Comparison of ENCODE assay signal across 13 cellular contexts in the genomic region with DNA sequence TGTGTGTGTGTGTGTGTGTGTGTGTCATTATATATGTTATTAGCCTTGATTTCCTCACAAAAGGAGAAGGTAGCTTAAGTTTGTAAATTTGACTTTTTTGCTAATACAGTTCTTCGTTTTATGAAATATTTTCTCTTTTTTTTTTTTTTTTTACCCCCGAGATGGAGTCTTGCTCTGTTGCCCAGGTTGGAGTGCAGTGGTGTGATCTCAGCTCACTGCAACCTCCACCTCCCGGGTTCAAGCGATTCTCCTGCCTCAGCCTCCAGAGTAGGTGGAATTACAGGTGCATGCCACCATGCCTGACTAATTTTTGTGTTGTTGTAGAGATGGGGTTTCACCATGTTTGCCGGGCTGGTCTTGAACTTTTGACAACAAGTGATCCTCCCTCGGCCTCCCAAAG. TPM values are rescaled to one million over a fixed set of nuclear protein-coding genes. Genes with fewer than 3 reads are reported as not detected.
DNase-seq lines count a peak whose midpoint lies in the region; ATAC-seq, FAIRE-seq and TF ChIP-seq lines count a peak whose summit lies in the region.
"Not testable (repeated sequence)": the region's sequence is repeated elsewhere in the genome, so short reads cannot be mapped to it uniquely, and the experiment has no call there.
"Had no signal": no experiment of that assay in that cellular context is flagged by ENCODE, and none has a peak within 500 bp of the region (broad histone marks: within the 10 kb centered on the region; RNA-seq: fewer than 3 reads in every experiment).

No MANE protein-coding gene starts in this region.

- H3K9me3 Mint-ChIP-seq in CD4-positive, alpha-beta T cell; endodermal cell; natural killer cell; stimulated activated naive CD8-positive, alpha-beta T cell treated with anti-CD3 and anti-CD28 coated beads, Interleukin-15, amount 100 ng/mL, for 72 hours: not testable (repeated sequence)

- H3K27me3 Mint-ChIP-seq in CD4-positive, alpha-beta T cell; endodermal cell (ENCODE audit: insufficient read depth); natural killer cell (ENCODE audit: low read depth in 2 of 2); stimulated activated naive CD8-positive, alpha-beta T cell treated with anti-CD3 and anti-CD28 coated beads, Interleukin-15, amount 100 ng/mL, for 72 hours: not testable (repeated sequence)

- H3K36me3 Mint-ChIP-seq in CD4-positive, alpha-beta T cell (ENCODE audit: low read depth): peaks cover 47% of the 10 kb centered on the region
- H3K36me3 Mint-ChIP-seq in endodermal cell (ENCODE audit: low read depth); natural killer cell: not testable (repeated sequence)

- WGBS in GM12878 (ENCODE audit: insufficient coverage, insufficient replicate concordance, low lambda C conversion rate, missing lambda C conversion rate): 65% methylated on average over 3 of the region's 6 CpGs
- 96 to 100% methylated on average over 5 to 6 of the region's 6 CpGs for WGBS in endodermal cell (ENCODE audit: insufficient coverage in 1 of 2, insufficient read length in 1 of 2), 2 experiments

- RAD21 ChIA-PET in GM12878 (lab: Charles Lee; ENCODE audit: unreplicated experiment): not testable (repeated sequence)

- not testable (repeated sequence) for H3K27me3 ChIP-seq in CD4-positive, alpha-beta T cell (ENCODE audit: control insufficient read depth, insufficient read depth, low read length); Loucy (ENCODE audit: insufficient read depth, low read length, poor library complexity, severe bottlenecking); SU-DHL-6 (ENCODE audit: low read length); GM12878 (replicated peaks in 1 of 2; ENCODE audit: control insufficient read depth in 2 of 2, insufficient read depth in 2 of 2, low read length in 1 of 2); endodermal cell (ENCODE audit: control insufficient read depth, insufficient read depth, low read length, poor library complexity, severe bottlenecking)

- POLR2A ChIA-PET in CD4-positive, alpha-beta T cell (lab: Charles Lee): not testable (repeated sequence)
- POLR2A ChIA-PET in GM12878 (lab: Charles Lee): interaction anchor here (0.6 to 0.7 kb wide), 2 partner anchors 152 to 294 kb away, joined by 3 to 6 read pairs; no protein-coding TSS in a partner anchor

- H3K4me3 ChIP-seq in Loucy (ENCODE audit: low read length, poor library complexity, severe bottlenecking): peak overlapping the region; percentile 75
- H3K4me3 ChIP-seq in SU-DHL-6 (ENCODE audit: insufficient read depth, low read length, poor library complexity, severe bottlenecking); endodermal cell (ENCODE audit: low read length): not testable (repeated sequence)
- H3K4me3 ChIP-seq in GM12878: peak overlapping the region; percentile 30; the same call in 1 of the 2 replicates

- H2AFZ ChIP-seq in Loucy (ENCODE audit: low read length); SU-DHL-6 (ENCODE audit: low read depth, low read length, severe bottlenecking); GM12878 (ENCODE audit: control insufficient read depth, low read depth, low read length): not testable (repeated sequence)

- not testable (repeated sequence) for TF ChIP-seq EP300 in GM12878 (IDR thresholded peaks at IDR 0.05; ENCODE audit: borderline replicate concordance in 1 of 2, control insufficient read depth in 1 of 2, low read depth in 2 of 2, low read length in 2 of 2)

- TF ChIP-seq CTCF in CD4-positive, alpha-beta T cell (IDR thresholded peaks at IDR 0.05); Loucy (conservative IDR thresholded peaks at IDR 0.05; ENCODE audit: low read length); SU-DHL-6 (IDR thresholded peaks at IDR 0.05; ENCODE audit: insufficient read depth, low read length, poor library complexity, severe bottlenecking); GM12878 (IDR thresholded peaks at IDR 0.05 in 2 of 3, conservative IDR thresholded peaks at IDR 0.05 in 1 of 3; ENCODE audit: control insufficient read depth in 2 of 3, extremely low read depth in 1 of 3, insufficient read depth in 1 of 3, low read depth in 3 of 3, low read length in 3 of 3); endodermal cell (conservative IDR thresholded peaks at IDR 0.05); natural killer cell (IDR thresholded peaks at IDR 0.05): not testable (repeated sequence)

- not testable (repeated sequence) for TF ChIP-seq RAD21 in GM12878 (IDR thresholded peaks at IDR 0.05; ENCODE audit: insufficient read depth, low read depth, low read length)

- H3K36me3 ChIP-seq in Loucy (ENCODE audit: insufficient read depth, low read length); SU-DHL-6 (ENCODE audit: low read length); GM12878 (ENCODE audit: control insufficient read depth in 2 of 2, insufficient read depth in 2 of 2, low read length in 1 of 2): not testable (repeated sequence)
- peaks cover 22% of the 10 kb centered on the region for H3K36me3 ChIP-seq in endodermal cell (ENCODE audit: control insufficient read depth, insufficient read depth, low read length)

- not testable (repeated sequence) for H3K9me3 ChIP-seq in CD4-positive, alpha-beta T cell (ENCODE audit: control insufficient read depth, low read length); Loucy (ENCODE audit: insufficient read depth, low read depth, low read length); SU-DHL-6 (ENCODE audit: insufficient read depth, low read length); GM12878 (replicated peaks; ENCODE audit: control insufficient read depth, insufficient read depth, low read length); endodermal cell (ENCODE audit: control insufficient read depth, low read length)

- peaks cover 60% of the 10 kb centered on the region for H3K4me1 ChIP-seq in Loucy (ENCODE audit: insufficient read depth, low read length, poor library complexity, severe bottlenecking)
- not testable (repeated sequence) for H3K4me1 ChIP-seq in GM12878 (ENCODE audit: control insufficient read depth, insufficient read depth, low read length); endodermal cell (ENCODE audit: control insufficient read depth, insufficient read depth, low read length)

- in situ Hi-C loops in GM12878 (cut with MboI): not testable (repeated sequence)

- SMC1A ChIA-PET in GM12878 (lab: Charles Lee; ENCODE audit: uncharacterized antibody, unreplicated experiment): interaction anchor here (0.7 kb wide), 2 partner anchors 10 to 33 kb away, joined by 3 to 4 read pairs; no protein-coding TSS in a partner anchor

- TF ChIP-seq POLR2A in GM12878 (IDR thresholded peaks at IDR 0.05; ENCODE audit: low read depth, low read length): not testable (repeated sequence)

- CTCF ChIA-PET in CD4-positive, alpha-beta T cell (lab: Charles Lee): not testable (repeated sequence)
- CTCF ChIA-PET in GM12878 (lab: Yijun Ruan, JAX): interaction anchor here (0.7 to 1.6 kb wide), 2 partner anchors 11 to 29 kb away, joined by 4 to 5 read pairs; no protein-coding TSS in a partner anchor

- not testable (repeated sequence) for H3K27ac Mint-ChIP-seq in CD4-positive, alpha-beta T cell; endodermal cell; natural killer cell
- peak overlapping the region; percentile 40 to 63 for H3K27ac Mint-ChIP-seq in stimulated activated naive CD8-positive, alpha-beta T cell treated with anti-CD3 and anti-CD28 coated beads, Interleukin-15, amount 100 ng/mL, for 72 hours

- intact Hi-C loops in CD4-positive, alpha-beta T cell (cut with DNase I, micrococcal nuclease); GM12878 (cut with micrococcal nuclease; ENCODE audit: unreplicated experiment); natural killer cell (cut with micrococcal nuclease): not testable (repeated sequence)

- H3K4me1 Mint-ChIP-seq in CD4-positive, alpha-beta T cell (ENCODE audit: low read depth): peaks cover 66% of the 10 kb centered on the region
- H3K4me1 Mint-ChIP-seq in endodermal cell (peaks cover 27% of the 10 kb centered on the region), natural killer cell (peaks cover 61 to 71% of the 10 kb centered on the region in 2 donors)
- peaks cover 67% of the 10 kb centered on the region for H3K4me1 Mint-ChIP-seq in stimulated activated naive CD8-positive, alpha-beta T cell treated with anti-CD3 and anti-CD28 coated beads, Interleukin-15, amount 100 ng/mL, for 72 hours

- not testable (repeated sequence) for DNase-seq in CD4-positive, alpha-beta T cell; GM12878 (ENCODE audit: low read depth, low spot score); natural killer cell; stimulated activated naive CD8-positive, alpha-beta T cell treated with anti-CD3 and anti-CD28 coated beads, Interleukin-15, amount 100 ng/mL, for 72 hours
- DNase-seq in endodermal cell: peak; percentile 35

- H3K79me2 ChIP-seq in Loucy (ENCODE audit: insufficient read depth, low read length): peaks cover 100% of the 10 kb centered on the region
- peaks cover 100% of the 10 kb centered on the region for H3K79me2 ChIP-seq in SU-DHL-6 (ENCODE audit: insufficient read depth, low read length)
- H3K79me2 ChIP-seq in GM12878 (ENCODE audit: control insufficient read depth, insufficient read depth, low read length): peaks cover 97% of the 10 kb centered on the region

- H3K4me3 Mint-ChIP-seq in CD4-positive, alpha-beta T cell: peak overlapping the region; percentile 11
- H3K4me3 Mint-ChIP-seq in endodermal cell: not testable (repeated sequence)
- peak overlapping the region; percentile 37 for H3K4me3 Mint-ChIP-seq in natural killer cell
- peak overlapping the region in 1 of 2 donors; percentile 26 for H3K4me3 Mint-ChIP-seq in stimulated activated naive CD8-positive, alpha-beta T cell treated with anti-CD3 and anti-CD28 coated beads, Interleukin-15, amount 100 ng/mL, for 72 hours

- H3K27ac ChIP-seq in CD4-positive, alpha-beta T cell (ENCODE audit: low read depth, low read length); SU-DHL-6 (ENCODE audit: low read depth, low read length); GM12878 (ENCODE audit: control insufficient read depth, insufficient read depth); endodermal cell (ENCODE audit: low read depth, low read length): not testable (repeated sequence)

- H3K9me2 ChIP-seq in Loucy (replicated peaks; ENCODE audit: low read depth, low read length); SU-DHL-6 (replicated peaks; ENCODE audit: insufficient read depth, low read length): not testable (repeated sequence)

- ATAC-seq in CD4-positive, alpha-beta T cell (ENCODE audit: poor library complexity); GM12878; natural killer cell; stimulated activated naive CD8-positive, alpha-beta T cell treated with anti-CD3 and anti-CD28 coated beads, Interleukin-15, amount 100 ng/mL, for 72 hours: not testable (repeated sequence)

- not testable (repeated sequence) for FAIRE-seq in GM12878 (lab: Jason Lieb, UNC)

- not testable (repeated sequence) for H3F3A ChIP-seq in Loucy (ENCODE audit: low read depth); SU-DHL-6 (ENCODE audit: insufficient read depth)

- H4K20me1 ChIP-seq in Loucy (ENCODE audit: insufficient read depth, low read length, poor library complexity, severe bottlenecking) (peaks cover 100% of the 10 kb centered on the region), SU-DHL-6 (ENCODE audit: low read depth, low read length) (peaks cover 59% of the 10 kb centered on the region)
- H4K20me1 ChIP-seq in GM12878 (ENCODE audit: control insufficient read depth, insufficient read depth): not testable (repeated sequence)

- not testable (repeated sequence) for H3K9ac ChIP-seq in Loucy (ENCODE audit: low read depth, low read length, poor library complexity, severe bottlenecking); SU-DHL-6 (ENCODE audit: low read length); GM12878 (ENCODE audit: control insufficient read depth, insufficient read depth, low read length); endodermal cell (ENCODE audit: extremely low read depth, low read length, poor library complexity, severe bottlenecking)

- H3K4me2 ChIP-seq in Loucy (ENCODE audit: low read depth, low read length, poor library complexity, severe bottlenecking) (peak overlapping the region; percentile 97), SU-DHL-6 (ENCODE audit: low read depth, low read length, poor library complexity, severe bottlenecking) (peak overlapping the region; percentile 95)
- H3K4me2 ChIP-seq in GM12878 (ENCODE audit: control insufficient read depth, insufficient read depth): not testable (repeated sequence)

- not testable (repeated sequence) for BruUV-seq in GM12878 (replicated peaks; lab: Mats Ljungman, UMichigan)

RNA-seq across cellular contexts. Expression of a gene that starts 5.2 kb away (rescaled TPM):
- total RNA-seq in CD4-positive, alpha-beta T cell: 100 to 1,000 TPM; 116 to 126 TPM
- total RNA-seq in GM12878 (2013; cell fraction: nucleolus; rRNA removed): 311 TPM in 2 replicates
- total RNA-seq in GM12878 (2014; rRNA removed): 51.3 and 62.8 TPM in 2 replicates
- total RNA-seq in GM12878 (2014; rRNA removed; fragmentation: Illumina TruSeq; extraction: Trizol): 97.5 and 107 TPM in 2 replicates
- total RNA-seq in GM12878 (2021): 126 and 129 TPM in 2 replicates
- polyA plus RNA-seq in GM12878 (2011; ENCODE audit: low read depth): 104 TPM
- polyA plus RNA-seq in GM12878 (2011; rRNA removed): 172 and 341 TPM in 2 replicates
- polyA plus RNA-seq in GM12878 (2011; cell fraction: cytosol; rRNA removed): 52.4 and 82.3 TPM in 2 replicates
- polyA plus RNA-seq in GM12878 (2011; cell fraction: nucleus; rRNA removed): 342 and 344 TPM in 2 replicates
- polyA plus RNA-seq in GM12878 (2012): 126 and 131 TPM in 2 replicates
- 176 and 255 TPM in 2 replicates for polyA plus RNA-seq in GM12878 (2014; fragmentation: Illumina TruSeq; extraction: Trizol)
- 100 to 1,000 TPM; 133 to 164 TPM for polyA plus RNA-seq in GM12878 (2014; fragmentation: Nextera tagmentation; extraction: Ambion mirVana)
- 107 and 145 TPM in 2 replicates for polyA plus RNA-seq in GM12878 (2014; rRNA removed)
- 100 to 1,000 TPM; 153 to 157 TPM for polyA plus RNA-seq in GM12878 (2016; fragmentation: Nextera tagmentation; extraction: Ambion mirVana)
- 16.8 and 20.3 TPM in 2 replicates for polyA minus RNA-seq in GM12878 (2011; rRNA and poly(A)+ RNA removed)
- polyA minus RNA-seq in GM12878 (2011; cell fraction: cytosol; rRNA and poly(A)+ RNA removed): 15.5 and 17.3 TPM in 2 replicates
- polyA minus RNA-seq in GM12878 (2011; cell fraction: nucleus; rRNA and poly(A)+ RNA removed): 86.6 and 99.4 TPM in 2 replicates
- total RNA-seq in endodermal cell: 100 to 1,000 TPM; 122 to 169 TPM
- polyA plus RNA-seq in endodermal cell (2013, experiment 1 of 2): 252 TPM
- 214 TPM for polyA plus RNA-seq in endodermal cell (2013, experiment 2 of 2)
- 100 to 1,000 TPM; 152 to 213 (median 196) TPM for total RNA-seq in natural killer cell

RNA-seq across cellular contexts. Expression of a gene that starts 16.9 kb away (rescaled TPM):
- 10 to 100 TPM; 22.8 to 24.0 TPM for total RNA-seq in CD4-positive, alpha-beta T cell
- 24.6 and 26.3 TPM in 2 replicates for total RNA-seq in GM12878 (2013; cell fraction: nucleolus; rRNA removed)
- total RNA-seq in GM12878 (2014; rRNA removed) (14.6 and 17.8 TPM in 2 replicates), GM12878 (2014; rRNA removed; fragmentation: Illumina TruSeq; extraction: Trizol) (19.0 and 19.9 TPM in 2 replicates), GM12878 (2021) (20.5 and 21.7 TPM in 2 replicates), endodermal cell (10 to 100 TPM; 44.9 to 60.3 TPM), natural killer cell (10 to 100 TPM; 22.1 to 32.0 (median 30.8) TPM)
- polyA plus RNA-seq in GM12878 (2011; ENCODE audit: low read depth): 7.0 TPM
- polyA plus RNA-seq in GM12878 (2011; rRNA removed) (19.9 and 24.2 TPM in 2 replicates), GM12878 (2014; fragmentation: Illumina TruSeq; extraction: Trizol) (20.2 and 23.5 TPM in 2 replicates), GM12878 (2014; fragmentation: Nextera tagmentation; extraction: Ambion mirVana) (1 to 10 TPM; 6.7 to 6.9 TPM), GM12878 (2014; rRNA removed) (12.5 and 15.0 TPM in 2 replicates), GM12878 (2016; fragmentation: Nextera tagmentation; extraction: Ambion mirVana) (1 to 10 TPM; 5.9 to 9.6 TPM)
- polyA plus RNA-seq in GM12878 (2011; cell fraction: cytosol; rRNA removed): 10.2 and 12.3 TPM in 2 replicates
- polyA plus RNA-seq in GM12878 (2011; cell fraction: nucleus; rRNA removed): 8.4 and 10.6 TPM in 2 replicates
- polyA plus RNA-seq in GM12878 (2012): 8.4 TPM in 2 replicates
- polyA minus RNA-seq in GM12878 (2011; rRNA and poly(A)+ RNA removed): 12.7 and 15.8 TPM in 2 replicates
- polyA minus RNA-seq in GM12878 (2011; cell fraction: cytosol; rRNA and poly(A)+ RNA removed): 5.2 and 6.5 TPM in 2 replicates
- polyA minus RNA-seq in GM12878 (2011; cell fraction: nucleus; rRNA and poly(A)+ RNA removed): 3.9 and 9.3 TPM in 2 replicates
- polyA plus RNA-seq in endodermal cell (2013, experiment 1 of 2): 38.1 TPM
- 37.3 TPM for polyA plus RNA-seq in endodermal cell (2013, experiment 2 of 2)

RNA-seq across cellular contexts. Expression of a gene that starts 42.7 kb away (rescaled TPM):
- not detected for total RNA-seq in CD4-positive, alpha-beta T cell
- not detected in 2 replicates for total RNA-seq in GM12878 (2013; cell fraction: nucleolus; rRNA removed)
- total RNA-seq in GM12878 (2014; rRNA removed) (not detected in 2 replicates), GM12878 (2014; rRNA removed; fragmentation: Illumina TruSeq; extraction: Trizol) (not detected in 2 replicates), GM12878 (2021) (not detected in 2 replicates), endodermal cell (not detected), natural killer cell (not detected)
- polyA plus RNA-seq in GM12878 (2011; ENCODE audit: low read depth): not detected
- polyA plus RNA-seq in GM12878 (2011; rRNA removed) (not detected in 2 replicates), GM12878 (2014; fragmentation: Illumina TruSeq; extraction: Trizol) (not detected in 2 replicates), GM12878 (2014; fragmentation: Nextera tagmentation; extraction: Ambion mirVana) (not detected), GM12878 (2014; rRNA removed) (not detected in 2 replicates), GM12878 (2016; fragmentation: Nextera tagmentation; extraction: Ambion mirVana) (not detected)
- not detected in 2 replicates for polyA plus RNA-seq in GM12878 (2011; cell fraction: cytosol; rRNA removed)
- not detected in 2 replicates for polyA plus RNA-seq in GM12878 (2011; cell fraction: nucleus; rRNA removed)
- not detected in 2 replicates for polyA plus RNA-seq in GM12878 (2012)
- polyA minus RNA-seq in GM12878 (2011; rRNA and poly(A)+ RNA removed): not detected in 2 replicates
- polyA minus RNA-seq in GM12878 (2011; cell fraction: cytosol; rRNA and poly(A)+ RNA removed): not detected in 2 replicates
- not detected in 2 replicates for polyA minus RNA-seq in GM12878 (2011; cell fraction: nucleus; rRNA and poly(A)+ RNA removed)
- polyA plus RNA-seq in endodermal cell (2013, experiment 1 of 2): not detected
- polyA plus RNA-seq in endodermal cell (2013, experiment 2 of 2): not detected
- total RNA-seq: CD8-positive, alpha-beta T cell; GM23338; H4; H9; HFFc6 had no signal
- polyA plus RNA-seq: CD14-positive monocyte, GM23338 had no signal
